Comparison of ENCODE assay signal across 8 cellular contexts in genomic region chr12:96193725-96194571, GRCh38. TPM values are rescaled to one million over a fixed set of nuclear protein-coding genes. Genes with fewer than 3 reads are reported as not detected.
DNase-seq lines count a peak whose midpoint lies in the region; ATAC-seq and TF ChIP-seq lines count a peak whose summit lies in the region.

Gene ELK3 (plus strand): TSS chr12:96194375.

- H3K27me3 ChIP-seq in Loucy (ENCODE audit: insufficient read depth, low read length, poor library complexity, severe bottlenecking) (no peaks in the 10 kb centered on the region), right cardiac atrium (ENCODE audit: control insufficient read depth, insufficient read depth) (no peaks in the 10 kb centered on the region)

- H3K36me3 ChIP-seq in Loucy (ENCODE audit: insufficient read depth, low read length) = no peaks in the 10 kb centered on the region

- peaks cover 35% of the 10 kb centered on the region for H3K4me1 Mint-ChIP-seq in T-helper 17 cell

- WGBS in right cardiac atrium = 3% methylated on average over 75 of the region's 75 CpGs

- H2AFZ ChIP-seq in Loucy (ENCODE audit: low read length) = peak within 1 kb of the TSS; percentile 64

- H3K27ac ChIP-seq in right cardiac atrium (ENCODE audit: low read length) = peak within 1 kb of the TSS; percentile 66

- H4K20me1 ChIP-seq in Loucy (ENCODE audit: insufficient read depth, low read length, poor library complexity, severe bottlenecking) = peaks cover 23% of the 10 kb centered on the region

- peaks cover 18% of the 10 kb centered on the region for H3F3A ChIP-seq in Loucy (ENCODE audit: low read depth)

- no peaks in the 10 kb centered on the region for H3K27me3 Mint-ChIP-seq in T-helper 17 cell

- H3K9me3 ChIP-seq in Loucy (ENCODE audit: insufficient read depth, low read depth, low read length) (no peaks in the 10 kb centered on the region), T-helper 17 cell (ENCODE audit: control insufficient read depth, low read length, poor library complexity, severe bottlenecking) (no peaks in the 10 kb centered on the region), right cardiac atrium (ENCODE audit: control insufficient read depth, low read length) (no peaks in the 10 kb centered on the region)

- TF ChIP-seq CTCF in Loucy (conservative IDR thresholded peaks at IDR 0.05; ENCODE audit: low read length) (no peak), astrocyte of the spinal cord (IDR thresholded peaks at IDR 0.05; ENCODE audit: low read depth, low read length) (no peak)

- H3K4me3 Mint-ChIP-seq in T-helper 17 cell = peak within 1 kb of the TSS; percentile 91

- peak within 1 kb of the TSS; percentile 100 for H3K27ac Mint-ChIP-seq in T-helper 17 cell

- no peaks in the 10 kb centered on the region for H3K9me2 ChIP-seq in Loucy (replicated peaks; ENCODE audit: low read depth, low read length)

- peaks cover 30% of the 10 kb centered on the region for H3K79me2 ChIP-seq in Loucy (ENCODE audit: insufficient read depth, low read length)

- ATAC-seq in GM21825 (IDR thresholded peaks at IDR 0.05; ENCODE audit: unreplicated experiment) = peak; percentile 52
- ATAC-seq in T-helper 17 cell = peak; percentile 54
- peak; percentile 78 to 82 for ATAC-seq in right cardiac atrium
- ATAC-seq in HG03521 (IDR thresholded peaks at IDR 0.05; ENCODE audit: unreplicated experiment) = no peak

- H3K4me3 ChIP-seq in Loucy (ENCODE audit: low read length, poor library complexity, severe bottlenecking) = peak within 1 kb of the TSS; percentile 92
- H3K4me3 ChIP-seq in astrocyte of the spinal cord (ENCODE audit: low read depth, low read length) = peak within 1 kb of the TSS; percentile 98
- peak within 1 kb of the TSS; percentile 96 for H3K4me3 ChIP-seq in right cardiac atrium (ENCODE audit: low read length)

- DNase-seq in EH (ENCODE audit: low read depth) = peak; percentile 82
- peak; percentile 51 to 62 (median 58) for DNase-seq in T-helper 17 cell
- peak; percentile 67 for DNase-seq in astrocyte of the spinal cord (ENCODE audit: low read depth, low spot score)
- DNase-seq in right cardiac atrium = peak; percentile 77 to 89 (median 87)
- peak; percentile 58 for DNase-seq in retina

- in situ Hi-C loops in astrocyte of the spinal cord (cut with HindIII; ENCODE audit: low sequenced_read_pairs) = no loop called here

- intact Hi-C loops in right cardiac atrium (cut with DNase I) = no loop called here

- H3K4me1 ChIP-seq in Loucy (ENCODE audit: insufficient read depth, low read length, poor library complexity, severe bottlenecking) (peaks cover 55% of the 10 kb centered on the region), right cardiac atrium (ENCODE audit: control insufficient read depth, insufficient read depth, low read length) (peaks cover 2% of the 10 kb centered on the region)

- H3K4me2 ChIP-seq in Loucy (ENCODE audit: low read depth, low read length, poor library complexity, severe bottlenecking) = peak within 1 kb of the TSS; percentile 77

- peaks cover 6% of the 10 kb centered on the region for H3K36me3 Mint-ChIP-seq in T-helper 17 cell (ENCODE audit: low read depth)

- peak within 1 kb of the TSS; percentile 98 for H3K9ac ChIP-seq in Loucy (ENCODE audit: low read depth, low read length, poor library complexity, severe bottlenecking)

RNA-seq across cellular contexts. Expression of gene ELK3, which starts in this region (rescaled TPM):
- total RNA-seq in T-helper 17 cell (10 to 100 TPM; 68.8 to 71.2 TPM), right cardiac atrium (10 to 100 TPM; 18.1 to 34.0 (median 23.7) TPM)
- polyA plus RNA-seq in right cardiac atrium = 11.5 TPM
